Comparison of ENCODE assay signal across 10 cellular contexts in the genomic region with DNA sequence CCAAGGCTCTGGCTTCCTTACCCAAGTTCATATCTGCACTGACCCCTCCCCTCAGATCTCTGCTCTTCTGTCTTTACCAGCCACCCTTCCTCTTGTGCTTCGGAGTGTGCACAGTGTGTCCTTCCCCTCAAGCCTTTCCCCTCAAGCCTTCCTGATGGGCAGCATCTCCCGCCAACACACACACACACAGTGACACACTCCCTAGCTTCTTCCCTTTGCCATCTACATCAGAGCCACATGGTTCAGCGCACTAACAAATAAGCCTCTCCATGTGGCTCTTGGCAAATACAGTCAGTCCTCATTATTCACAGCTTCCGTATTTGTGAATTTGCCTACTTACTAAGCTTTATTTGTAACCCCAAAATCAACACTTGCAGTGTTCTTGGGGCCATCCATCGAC. TPM values are rescaled to one million over a fixed set of nuclear protein-coding genes. Genes with fewer than 3 reads are reported as not detected.
DNase-seq lines count a peak whose midpoint lies in the region; ATAC-seq and TF ChIP-seq lines count a peak whose summit lies in the region.
"Had no signal": no experiment of that assay in that cellular context is flagged by ENCODE, and none has a peak within 500 bp of the region (broad histone marks: within the 10 kb centered on the region; RNA-seq: fewer than 3 reads in every experiment).

No MANE protein-coding gene starts in this region.

- POLR2A ChIA-PET in T-cell (lab: Charles Lee), result interaction anchor here (0.6 to 1.0 kb wide), 2 partner anchors 27 to 37 kb away, joined by 3 to 4 read pairs; partner anchors contain the start of gene SH3BP5 (in 1 of the 2)

- TF ChIP-seq POLR2A in gastrocnemius medialis (IDR thresholded peaks at IDR 0.05), result no peak

- ATAC-seq in T-cell (replicated peaks in 1 of 4) (no peak), Right ventricle myocardium superior (ENCODE audit: poor library complexity) (peak; percentile 43), gastrocnemius medialis (peak in 1 of 2 donors; percentile 6), GM18909 (IDR thresholded peaks at IDR 0.05; ENCODE audit: poor library complexity, unreplicated experiment) (no peak), HG02938 (IDR thresholded peaks at IDR 0.05; ENCODE audit: unreplicated experiment) (no peak)
- ATAC-seq: activated CD4-positive, CD25-positive, alpha-beta regulatory T cell treated with anti-CD3 and anti-CD28 coated beads, Interleukin-2, amount 50 U/mL, for 24 hours had no signal

- H2AFZ ChIP-seq in neural progenitor cell (replicated peaks), result no peak overlapping the region

- H3K36me3 ChIP-seq in gastrocnemius medialis (no peaks in the 10 kb centered on the region), neural progenitor cell (no peaks in the 10 kb centered on the region)

- no peak overlapping the region for H3K4me3 Mint-ChIP-seq in T-cell
- no peak overlapping the region for H3K4me3 Mint-ChIP-seq in neural progenitor cell

- no peaks in the 10 kb centered on the region for H3K79me2 ChIP-seq in neural progenitor cell (ENCODE audit: low read depth)

- H3K27me3 Mint-ChIP-seq in T-cell, result no peaks in the 10 kb centered on the region
- H3K27me3 Mint-ChIP-seq in neural progenitor cell (ENCODE audit: insufficient read depth, low read depth), result no peaks in the 10 kb centered on the region

- H3K4me1 Mint-ChIP-seq in T-cell (peaks cover 80 to 95% (median 88%) of the 10 kb centered on the region in 3 donors), neural progenitor cell (peaks cover 10% of the 10 kb centered on the region)

- H3K9ac ChIP-seq in neural progenitor cell, result no peak overlapping the region

- no peaks in the 10 kb centered on the region for H3K9me3 ChIP-seq in gastrocnemius medialis
- H3K9me3 ChIP-seq in neural progenitor cell (ENCODE audit: low read depth), result no peaks in the 10 kb centered on the region

- DNase-seq in G401 (ENCODE audit: low spot score) (peak; percentile 91), T-cell (no peak), Right ventricle myocardium superior (no peak), gastrocnemius medialis (peak in 1 of 2 donors; percentile 44), neural progenitor cell (ENCODE audit: low spot score) (no peak)
- DNase-seq in activated CD4-positive, alpha-beta T cell treated with anti-CD3 and anti-CD28 coated beads, Interleukin-2, amount 50 U/mL, for 1 hour, result no peak
- DNase-seq: DMS153 had no signal

- H3K36me3 Mint-ChIP-seq in T-cell, result peaks cover 30% of the 10 kb centered on the region
- H3K36me3 Mint-ChIP-seq in neural progenitor cell, result peaks cover 1% of the 10 kb centered on the region

- peak overlapping the region; percentile 67 to 89 (median 82) for H3K27ac ChIP-seq in gastrocnemius medialis
- H3K27ac ChIP-seq in neural progenitor cell, result no peak overlapping the region

- H3K27ac Mint-ChIP-seq in T-cell, result peak overlapping the region; percentile 70 to 72
- H3K27ac Mint-ChIP-seq in neural progenitor cell, result no peak overlapping the region

- H4K20me1 ChIP-seq in neural progenitor cell (ENCODE audit: low read depth), result no peaks in the 10 kb centered on the region

- H3K9me3 Mint-ChIP-seq in T-cell (no peaks in the 10 kb centered on the region), neural progenitor cell (no peaks in the 10 kb centered on the region)

- in situ Hi-C loops in G401 (cut with HindIII; ENCODE audit: low sequenced_read_pairs) (no loop called here), gastrocnemius medialis (cut with MboI; ENCODE audit: low sequenced_read_pairs in 4 of 4) (no loop called here)

- H3K4me3 ChIP-seq in gastrocnemius medialis, result no peak overlapping the region
- no peak overlapping the region for H3K4me3 ChIP-seq in neural progenitor cell

- CTCF ChIA-PET in T-cell (lab: Charles Lee), result interaction anchor here (0.6 to 1.5 kb wide), 5 partner anchors 10 to 51 kb away, joined by 3 to 5 read pairs (median 4); partner anchors contain the start of gene SH3BP5 (in 1 of the 2)

- H3K4me2 ChIP-seq in neural progenitor cell, result no peak overlapping the region

- H3K27me3 ChIP-seq in gastrocnemius medialis (no peaks in the 10 kb centered on the region), neural progenitor cell (no peaks in the 10 kb centered on the region)

- intact Hi-C loops in Right ventricle myocardium superior (cut with DNase I) (no loop called here), gastrocnemius medialis (cut with DNase I; ENCODE audit: low total_unique reads) (no loop called here)

- TF ChIP-seq CTCF in gastrocnemius medialis (IDR thresholded peaks at IDR 0.05 in 4 of 5, conservative IDR thresholded peaks at IDR 0.05 in 1 of 5) (no peak), neural progenitor cell (IDR thresholded peaks at IDR 0.05) (no peak)

- no peaks in the 10 kb centered on the region for H3F3A ChIP-seq in neural progenitor cell (ENCODE audit: low read depth)

- peaks cover 49 to 53% of the 10 kb centered on the region in 2 donors for H3K4me1 ChIP-seq in gastrocnemius medialis
- no peaks in the 10 kb centered on the region for H3K4me1 ChIP-seq in neural progenitor cell

RNA-seq across cellular contexts. Expression of gene SH3BP5, which starts 37.5 kb away (rescaled TPM):
- total RNA-seq in G401 (2014; rRNA removed; shearing (Covaris generic)), result 5.1 and 5.6 TPM in 2 replicates
- total RNA-seq in T-cell (10 to 100 TPM; 25.0 to 66.7 (median 41.7) TPM), Right ventricle myocardium superior (10.4 TPM), gastrocnemius medialis (100 to 1,000 TPM in 2 of 4 donors, 10 to 100 TPM in 2; 31.5 to 111 (median 75.5) TPM), neural progenitor cell (ENCODE audit: low replicate concordance) (9.1 and 11.2 TPM in 2 replicates)
